Comparison of ENCODE assay signal across 8 cellular contexts in the genomic region with DNA sequence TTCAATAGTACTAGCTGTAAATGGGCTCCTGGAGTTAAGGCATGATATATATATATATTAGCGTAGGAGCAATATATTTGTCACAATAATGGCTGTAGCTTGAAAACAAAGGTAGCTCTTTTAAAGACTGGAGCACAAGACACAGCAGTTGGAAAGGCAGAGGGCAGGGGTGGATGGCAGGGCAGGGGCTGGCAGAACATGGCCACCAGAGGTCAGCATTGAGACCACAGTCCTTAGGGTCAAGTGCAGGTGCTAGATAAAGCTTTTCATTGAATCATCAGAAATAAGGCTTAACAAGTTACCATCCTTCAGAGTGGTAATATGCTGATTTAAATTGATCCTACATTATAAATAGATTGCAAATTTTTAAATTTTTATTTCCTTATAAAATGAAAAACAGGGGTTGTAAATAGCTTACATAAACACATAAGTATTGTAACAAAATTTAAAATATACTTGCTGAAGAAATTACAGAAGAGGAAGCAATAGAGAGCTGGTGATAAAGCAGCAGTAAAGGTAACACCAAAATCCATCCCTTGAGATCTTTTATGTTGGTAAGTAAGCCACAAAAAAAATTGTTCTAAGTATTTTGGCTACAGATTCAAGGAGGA.
DNase-seq lines count a peak whose midpoint lies in the region; ATAC-seq, FAIRE-seq and TF ChIP-seq lines count a peak whose summit lies in the region.

No MANE protein-coding gene starts in this region.

- FAIRE-seq in HepG2 (lab: Jason Lieb, UNC), result peak; percentile 72

- H3K4me3 ChIP-seq in HCT116 (replicated peaks in 1 of 2; ENCODE audit: low read depth in 1 of 2, low read length in 2 of 2), result no peak overlapping the region
- no peak overlapping the region for H3K4me3 ChIP-seq in astrocyte of the spinal cord (ENCODE audit: low read depth, low read length)
- no peak overlapping the region for H3K4me3 ChIP-seq in HepG2 (replicated peaks in 1 of 3; ENCODE audit: insufficient read depth in 1 of 3, low read depth in 2 of 3, low read length in 3 of 3)
- H3K4me3 ChIP-seq in suprapubic skin, result no peak overlapping the region

- in situ Hi-C loops in astrocyte of the spinal cord (cut with HindIII; ENCODE audit: low sequenced_read_pairs) (no loop called here), HepG2 (cut with HindIII; ENCODE audit: extremely low pct_ligation_motif_present, low pct_unique_long_range_greater_than_20kb) (loop anchor here (5.0 kb wide), 1 partner anchor 202 kb away; no protein-coding TSS in a partner anchor)

- H4K20me1 ChIP-seq in HCT116 (ENCODE audit: insufficient read depth) (no peaks in the 10 kb centered on the region), HepG2 (ENCODE audit: insufficient read depth, low read length) (no peaks in the 10 kb centered on the region)

- H3K27me3 ChIP-seq in HCT116 (ENCODE audit: insufficient read depth, low read length) (peaks cover 16% of the 10 kb centered on the region; the same call in 1 of the 2 replicates), HepG2 (ENCODE audit: control insufficient read depth in 1 of 2, insufficient read depth in 2 of 2, low read length in 2 of 2) (no peaks in the 10 kb centered on the region; a peak in 1 of 5 replicates), suprapubic skin (no peaks in the 10 kb centered on the region)

- H3K9me3 ChIP-seq in HCT116 (ENCODE audit: control insufficient read depth in 1 of 2, insufficient read depth in 1 of 2, low read depth in 1 of 2, low read length in 2 of 2) (no peaks in the 10 kb centered on the region), HepG2 (ENCODE audit: low read length) (no peaks in the 10 kb centered on the region), suprapubic skin (no peaks in the 10 kb centered on the region)

- no TSS peak for BruUV-seq in HCT116 (replicated peaks; lab: Mats Ljungman, UMichigan)
- no TSS peak for BruUV-seq in HepG2 (replicated peaks; lab: Mats Ljungman, UMichigan)

- ATAC-seq in HCT116, result peak; percentile 95
- ATAC-seq in HepG2, result peak; percentile 85
- no peak for ATAC-seq in HG02571 (IDR thresholded peaks at IDR 0.05; ENCODE audit: unreplicated experiment)

- no peaks in the 10 kb centered on the region for H3K9me2 ChIP-seq in HCT116 (ENCODE audit: insufficient read depth)

- peak; percentile 50 to 91 (median 83); a peak in 5 of 6 replicates for TF ChIP-seq CTCF in HCT116 (IDR thresholded peaks at IDR 0.05 in 2 of 3, conservative IDR thresholded peaks at IDR 0.05 in 1 of 3; ENCODE audit: borderline replicate concordance in 1 of 3, insufficient read depth in 1 of 3, low read depth in 2 of 3, low read length in 2 of 3)
- peak; percentile 85 for TF ChIP-seq CTCF in astrocyte of the spinal cord (IDR thresholded peaks at IDR 0.05; ENCODE audit: low read depth, low read length)
- TF ChIP-seq CTCF in HepG2 (CRISPR knock-in tag; IDR thresholded peaks at IDR 0.05), result peak; percentile 77
- peak in 1 of 2 donors; percentile 49 for TF ChIP-seq CTCF in suprapubic skin (IDR thresholded peaks at IDR 0.05)

- no peak overlapping the region for H3K27ac ChIP-seq in HCT116 (ENCODE audit: low read depth, low read length)
- H3K27ac ChIP-seq in HepG2 (ENCODE audit: extremely low read length, insufficient read depth, low read length), result no peak overlapping the region
- no peak overlapping the region for H3K27ac ChIP-seq in suprapubic skin

- WGBS in HepG2 (ENCODE audit: low lambda C conversion rate), result 0% methylated on average over 1 of the region's 1 CpG
- WGBS in suprapubic skin, result 88% methylated on average over 1 of the region's 1 CpG

- H3K79me2 ChIP-seq in HCT116 (ENCODE audit: insufficient read depth, low read length), result no peaks in the 10 kb centered on the region
- no peaks in the 10 kb centered on the region for H3K79me2 ChIP-seq in HepG2 (ENCODE audit: insufficient read depth, low read length)

- TF ChIP-seq EP300 in HepG2 (IDR thresholded peaks at IDR 0.05; ENCODE audit: low read depth in 2 of 2, low read length in 2 of 2) (no peak), HepG2 (CRISPR knock-in tag; IDR thresholded peaks at IDR 0.05; ENCODE audit: borderline replicate concordance) (no peak), suprapubic skin (IDR thresholded peaks at IDR 0.05) (no peak)

- H3K4me1 ChIP-seq in HCT116 (ENCODE audit: control insufficient read depth in 1 of 2, insufficient read depth in 2 of 2, low read length in 2 of 2), result no peaks in the 10 kb centered on the region
- no peaks in the 10 kb centered on the region for H3K4me1 ChIP-seq in HepG2 (ENCODE audit: insufficient read depth, low read length)
- H3K4me1 ChIP-seq in suprapubic skin, result no peaks in the 10 kb centered on the region

- TF ChIP-seq POLR2A in HCT116 (IDR thresholded peaks at IDR 0.05; ENCODE audit: borderline replicate concordance, extremely low read depth, insufficient read depth, insufficient read length) (no peak), HepG2 (IDR thresholded peaks at IDR 0.05; ENCODE audit: insufficient read depth in 1 of 2, low read depth in 2 of 2, low read length in 2 of 2) (no peak), suprapubic skin (IDR thresholded peaks at IDR 0.05) (no peak)

- H3K36me3 ChIP-seq in HCT116 (ENCODE audit: control insufficient read depth in 1 of 2, insufficient read depth in 2 of 2, low read length in 2 of 2) (no peaks in the 10 kb centered on the region), HepG2 (replicated peaks in 1 of 2; ENCODE audit: control insufficient read depth in 1 of 2, insufficient read depth in 2 of 2, low read length in 2 of 2) (no peaks in the 10 kb centered on the region), suprapubic skin (no peaks in the 10 kb centered on the region)

- RAD21 ChIA-PET in HCT116 (lab: Charles Lee; ENCODE audit: low non-redundant PET in 1 of 2, low total read pairs in 2 of 2, uncharacterized antibody in 2 of 2, unreplicated experiment in 2 of 2), result interaction anchor here (1.1 to 1.6 kb wide), 5 partner anchors 202 to 243 kb away, joined by 4 to 7 read pairs (median 5); no protein-coding TSS in a partner anchor

- intact Hi-C loops in HCT116 (cut with micrococcal nuclease), result loop anchor here (1.0 to 2.0 kb wide), 3 partner anchors 78 to 243 kb away; no protein-coding TSS in a partner anchor
- intact Hi-C loops in HepG2 (cut with micrococcal nuclease; ENCODE audit: unreplicated experiment), result loop anchor here (1.0 kb wide), 3 partner anchors 202 to 523 kb away; no protein-coding TSS in a partner anchor

- H3K9ac ChIP-seq in HCT116 (ENCODE audit: low read length) (no peak overlapping the region), HepG2 (ENCODE audit: insufficient read depth, low read depth, low read length) (no peak overlapping the region)

- H3K4me2 ChIP-seq in HCT116 (ENCODE audit: low read length) (no peak overlapping the region), HepG2 (ENCODE audit: low read depth, low read length) (no peak overlapping the region)

- POLR2A ChIA-PET in HCT116 (lab: Charles Lee) (no interaction called here), HepG2 (lab: Yijun Ruan, JAX) (no interaction called here)

- TF ChIP-seq RAD21 in HCT116 (IDR thresholded peaks at IDR 0.05; ENCODE audit: low read depth) (peak; percentile 44), HepG2 (CRISPR knock-in tag; IDR thresholded peaks at IDR 0.05) (peak; percentile 68)

- peak; percentile 81 for DNase-seq in DMS 273 (lab: John Stamatoyannopoulos, UW; ENCODE audit: unreplicated experiment)
- no peak for DNase-seq in DMS 273 treated with DMSO at 0.1 percent for 48 hours (lab: John Stamatoyannopoulos, UW)
- peak; percentile 22 for DNase-seq in HCT116 (ENCODE audit: low read depth, low spot score)
- DNase-seq in NCI-H524 treated with DMSO at 0.1 percent for 48 hours (lab: John Stamatoyannopoulos, UW), result peak; percentile 28
- peak; percentile 47 for DNase-seq in astrocyte of the spinal cord (ENCODE audit: low read depth, low spot score)
- peak; percentile 40 for DNase-seq in HepG2 (ENCODE audit: low spot score)
- no peak for DNase-seq in suprapubic skin (ENCODE audit: low spot score in 2 of 2)

- no peak overlapping the region for H2AFZ ChIP-seq in HCT116 (ENCODE audit: low read depth, low read length, poor library complexity, severe bottlenecking)
- H2AFZ ChIP-seq in HepG2 (ENCODE audit: low read length), result no peak overlapping the region

- CTCF ChIA-PET in HCT116 (lab: Charles Lee) (interaction anchor here (0.7 to 3.6 kb wide), 19 partner anchors 8 to 729 kb away, joined by 3 to 47 read pairs (median 5); no protein-coding TSS in a partner anchor), HepG2 (lab: Yijun Ruan, JAX; ENCODE audit: low intra/inter-chr PET ratio, low total read pairs) (interaction anchor here (0.7 to 3.1 kb wide), 7 partner anchors 77 to 524 kb away, joined by 3 to 26 read pairs (median 4); no protein-coding TSS in a partner anchor)

TF ChIP-seq in HCT116, 20 proteins besides CTCF, POLR2A, EP300 and RAD21 (continues in another document):
- no peak for TF ChIP-seq EZH2 (IDR thresholded peaks at IDR 0.05)
- no peak for TF ChIP-seq SRF (IDR thresholded peaks at IDR 0.05; ENCODE audit: low read depth)
- no peak for TF ChIP-seq ZFX (IDR thresholded peaks at IDR 0.05)
- no peak for TF ChIP-seq CEBPB (IDR thresholded peaks at IDR 0.05; ENCODE audit: low read depth)
- TF ChIP-seq CBX3 (IDR thresholded peaks at IDR 0.05; ENCODE audit: low read depth), result no peak
- TF ChIP-seq YY1 (IDR thresholded peaks at IDR 0.05; ENCODE audit: extremely low read depth, insufficient replicate concordance, low read depth, low read length), result no peak
- TF ChIP-seq, protein P1, sequence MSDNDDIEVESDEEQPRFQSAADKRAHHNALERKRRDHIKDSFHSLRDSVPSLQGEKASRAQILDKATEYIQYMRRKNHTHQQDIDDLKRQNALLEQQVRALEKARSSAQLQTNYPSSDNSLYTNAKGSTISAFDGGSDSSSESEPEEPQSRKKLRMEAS (IDR thresholded peaks at IDR 0.05), result no peak
- no peak for TF ChIP-seq SP1 (IDR thresholded peaks at IDR 0.05; ENCODE audit: low read depth)
- TF ChIP-seq TCF7L2 (IDR thresholded peaks at IDR 0.05; ENCODE audit: borderline replicate concordance, extremely low read depth, insufficient read depth, insufficient read length), result no peak

TF ChIP-seq in HepG2, 621 proteins besides CTCF, POLR2A, EP300 and RAD21 (continues in another document):
- TF ChIP-seq CENPT (CRISPR knock-in tag; IDR thresholded peaks at IDR 0.05; ENCODE audit: low read depth), result no peak
- TF ChIP-seq PAWR (CRISPR knock-in tag; IDR thresholded peaks at IDR 0.05; ENCODE audit: borderline replicate concordance), result no peak
- TF ChIP-seq HOXD1 (CRISPR knock-in tag; IDR thresholded peaks at IDR 0.05), result no peak
- no peak for TF ChIP-seq CCDC6 (CRISPR knock-in tag; IDR thresholded peaks at IDR 0.05)
- no peak for TF ChIP-seq ZNF224 (CRISPR knock-in tag; IDR thresholded peaks at IDR 0.05)
- TF ChIP-seq ZNF549 (CRISPR knock-in tag; IDR thresholded peaks at IDR 0.05), result no peak
- no peak for TF ChIP-seq ZNF589 (CRISPR knock-in tag; conservative IDR thresholded peaks at IDR 0.05)
- TF ChIP-seq ZNF543 (CRISPR knock-in tag; IDR thresholded peaks at IDR 0.05), result no peak
- TF ChIP-seq ZNF121 (CRISPR knock-in tag; IDR thresholded peaks at IDR 0.05), result no peak
- TF ChIP-seq NR2C2 (CRISPR knock-in tag; IDR thresholded peaks at IDR 0.05; ENCODE audit: borderline replicate concordance), result no peak

Comparison
In these comparisons a context has a peak if more than half of its experiments do, and no peak if none do; other contexts are left out.
1. DNase-seq: peak in DMS 273 (single experiment), HCT116 (single experiment), NCI-H524 treated with DMSO at 0.1 percent for 48 hours (single experiment), astrocyte of the spinal cord (single experiment) and HepG2 (single experiment); none in DMS 273 treated with DMSO at 0.1 percent for 48 hours (single experiment) and suprapubic skin (0 of 2).